8 cellular contexts compared by ENCODE assay signal in the genomic region with DNA sequence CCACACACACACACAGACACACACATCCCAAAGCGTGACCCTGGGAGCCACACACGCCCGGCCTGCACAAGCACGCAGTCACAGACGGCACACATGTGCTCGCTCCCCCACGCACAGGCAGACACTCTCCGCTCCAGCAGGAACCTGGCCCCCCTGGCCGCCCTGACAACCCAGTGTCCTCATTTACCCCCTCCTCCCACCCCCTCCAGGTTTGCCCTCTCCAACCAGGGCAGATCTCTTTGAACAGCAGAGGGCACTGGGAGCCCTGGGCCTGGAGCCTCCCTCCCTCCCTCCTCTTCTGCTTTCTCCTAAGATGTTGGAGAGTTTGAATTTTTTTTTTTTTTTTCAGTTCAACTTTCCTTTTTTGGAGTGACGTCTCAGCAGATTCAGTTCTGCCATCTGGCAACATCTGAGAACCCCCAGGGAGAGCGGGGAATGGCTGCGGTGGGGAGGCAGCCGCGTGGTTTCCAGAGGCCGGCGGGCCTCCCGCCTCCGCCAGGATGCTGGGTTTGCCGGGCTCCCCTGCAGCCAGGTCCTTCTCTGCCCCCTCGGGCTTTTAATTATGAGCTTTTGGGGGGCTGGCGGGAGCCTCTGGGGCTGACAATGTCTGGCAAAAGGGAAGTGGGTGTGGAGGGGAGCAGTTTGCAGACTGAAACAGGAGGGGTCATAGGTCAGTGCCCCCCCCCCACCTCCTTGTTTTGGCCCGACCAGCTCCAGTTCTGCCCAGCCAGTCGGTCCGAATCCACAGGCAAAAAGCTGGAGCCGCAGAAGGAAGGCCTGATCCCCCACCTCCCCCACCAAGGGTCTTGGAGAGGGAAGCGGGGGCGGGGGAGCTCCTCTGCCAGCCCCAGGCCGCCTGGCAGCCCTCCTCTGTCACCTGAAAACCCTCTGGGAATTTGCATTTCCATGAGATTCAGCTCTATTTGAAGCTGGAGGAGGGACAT. TPM values are rescaled to one million over a fixed set of nuclear protein-coding genes. Genes with fewer than 3 reads are reported as not detected.
DNase-seq lines count a peak whose midpoint lies in the region; TF ChIP-seq lines count a peak whose summit lies in the region.

No MANE protein-coding gene starts in this region.

- DNase-seq in activated CD4-positive, alpha-beta memory T cell treated with anti-CD3 and anti-CD28 coated beads for 36 hours, result peak; percentile 41
- DNase-seq in activated CD4-positive, alpha-beta memory T cell treated with anti-CD3 and anti-CD28 coated beads, Interleukin-2, amount 10 ng/mL, durations not matched to agents 7 days and 5 days, result no peak
- peak; percentile 40 for DNase-seq in HT1080 (ENCODE audit: low read depth)
- peak; percentile 89 for DNase-seq in SJCRH30
- peak; percentile 78 for DNase-seq in ecto neural progenitor cell (ENCODE audit: low spot score)
- DNase-seq in lower leg skin (ENCODE audit: low spot score in 2 of 2), result peak; percentile 69 to 93
- peak; percentile 44 for DNase-seq in stomach
- DNase-seq in effector CD8-positive, alpha-beta T cell (lab: John Stamatoyannopoulos, UW), result no peak

- H3K9me3 ChIP-seq in SJCRH30 (replicated peaks), result no peaks in the 10 kb centered on the region
- no peaks in the 10 kb centered on the region for H3K9me3 ChIP-seq in stomach

- no peaks in the 10 kb centered on the region for H3K27me3 Mint-ChIP-seq in activated CD4-positive, alpha-beta memory T cell treated with anti-CD3 and anti-CD28 coated beads for 36 hours
- H3K27me3 Mint-ChIP-seq in activated CD4-positive, alpha-beta memory T cell treated with anti-CD3 and anti-CD28 coated beads, Interleukin-2, amount 10 ng/mL, durations not matched to agents 7 days and 5 days, result peaks cover 2% of the 10 kb centered on the region

- TF ChIP-seq POLR2A in lower leg skin (IDR thresholded peaks at IDR 0.05) (no peak), stomach (IDR thresholded peaks at IDR 0.05) (no peak)

- peaks cover 22% of the 10 kb centered on the region for H3K4me1 Mint-ChIP-seq in activated CD4-positive, alpha-beta memory T cell treated with anti-CD3 and anti-CD28 coated beads for 36 hours (ENCODE audit: low read depth)
- H3K4me1 Mint-ChIP-seq in activated CD4-positive, alpha-beta memory T cell treated with anti-CD3 and anti-CD28 coated beads, Interleukin-2, amount 10 ng/mL, durations not matched to agents 7 days and 5 days, result peaks cover 12% of the 10 kb centered on the region

- POLR2A ChIA-PET in activated CD4-positive, alpha-beta memory T cell treated with anti-CD3 and anti-CD28 coated beads for 36 hours (lab: Charles Lee), result interaction anchor here (0.7 kb wide), 1 partner anchor 75 kb away, joined by 3 read pairs; no protein-coding TSS in a partner anchor
- POLR2A ChIA-PET in activated CD4-positive, alpha-beta memory T cell treated with anti-CD3 and anti-CD28 coated beads, Interleukin-2, amount 10 ng/mL, durations not matched to agents 7 days and 5 days (lab: Charles Lee), result no interaction called here

- no peak overlapping the region for H3K4me3 Mint-ChIP-seq in activated CD4-positive, alpha-beta memory T cell treated with anti-CD3 and anti-CD28 coated beads for 36 hours
- H3K4me3 Mint-ChIP-seq in activated CD4-positive, alpha-beta memory T cell treated with anti-CD3 and anti-CD28 coated beads, Interleukin-2, amount 10 ng/mL, durations not matched to agents 7 days and 5 days, result no peak overlapping the region

- no peaks in the 10 kb centered on the region for H3K9me3 Mint-ChIP-seq in activated CD4-positive, alpha-beta memory T cell treated with anti-CD3 and anti-CD28 coated beads for 36 hours
- no peaks in the 10 kb centered on the region for H3K9me3 Mint-ChIP-seq in activated CD4-positive, alpha-beta memory T cell treated with anti-CD3 and anti-CD28 coated beads, Interleukin-2, amount 10 ng/mL, durations not matched to agents 7 days and 5 days

- no peaks in the 10 kb centered on the region for H3K36me3 Mint-ChIP-seq in activated CD4-positive, alpha-beta memory T cell treated with anti-CD3 and anti-CD28 coated beads for 36 hours
- H3K36me3 Mint-ChIP-seq in activated CD4-positive, alpha-beta memory T cell treated with anti-CD3 and anti-CD28 coated beads, Interleukin-2, amount 10 ng/mL, durations not matched to agents 7 days and 5 days (ENCODE audit: low read depth), result no peaks in the 10 kb centered on the region

- H3K4me1 ChIP-seq in SJCRH30, result peaks cover 7% of the 10 kb centered on the region; the same call in 1 of the 2 replicates
- H3K4me1 ChIP-seq in stomach, result peaks cover 40 to 58% (median 50%) of the 10 kb centered on the region in 4 donors

- H3K27me3 ChIP-seq in SJCRH30 (no peaks in the 10 kb centered on the region), stomach (no peaks in the 10 kb centered on the region)

- WGBS in lower leg skin, 2 donors, result 11 to 22% methylated on average over 21 to 26 of the region's 28 CpGs
- 25 to 48% (median 41%) methylated on average over 19 to 28 of the region's 28 CpGs for whole genome bisulfite sequencing in stomach, 5 donors

- peak overlapping the region; percentile 84 for H3K4me3 ChIP-seq in SJCRH30
- H3K4me3 ChIP-seq in lower leg skin (ENCODE audit: low read depth, poor library complexity, severe bottlenecking), result no peak overlapping the region
- H3K4me3 ChIP-seq in stomach, result peak overlapping the region in 2 of 4 donors; percentile 36 to 92

- H3K36me3 ChIP-seq in SJCRH30, result peaks cover 2% of the 10 kb centered on the region
- no peaks in the 10 kb centered on the region for H3K36me3 ChIP-seq in stomach

- CTCF ChIA-PET in activated CD4-positive, alpha-beta memory T cell treated with anti-CD3 and anti-CD28 coated beads for 36 hours (lab: Charles Lee), result interaction anchor here (0.7 to 1.1 kb wide), 3 partner anchors 75 to 220 kb away, joined by 3 to 5 read pairs (median 3); no protein-coding TSS in a partner anchor
- CTCF ChIA-PET in activated CD4-positive, alpha-beta memory T cell treated with anti-CD3 and anti-CD28 coated beads, Interleukin-2, amount 10 ng/mL, durations not matched to agents 7 days and 5 days (lab: Charles Lee), result no interaction called here

- no peak overlapping the region for H3K27ac Mint-ChIP-seq in activated CD4-positive, alpha-beta memory T cell treated with anti-CD3 and anti-CD28 coated beads for 36 hours
- H3K27ac Mint-ChIP-seq in activated CD4-positive, alpha-beta memory T cell treated with anti-CD3 and anti-CD28 coated beads, Interleukin-2, amount 10 ng/mL, durations not matched to agents 7 days and 5 days, result no peak overlapping the region

- peak overlapping the region; percentile 88 for H3K27ac ChIP-seq in SJCRH30
- peak overlapping the region; percentile 72 to 99 (median 86) for H3K27ac ChIP-seq in stomach

- no peak for TF ChIP-seq EP300 in stomach (IDR thresholded peaks at IDR 0.05)

- no peak for TF ChIP-seq CTCF in lower leg skin (IDR thresholded peaks at IDR 0.05)
- TF ChIP-seq CTCF in stomach (IDR thresholded peaks at IDR 0.05), result peak in 4 of 7 experiments; percentile 15 to 48 (median 29)

- intact Hi-C loops in activated CD4-positive, alpha-beta memory T cell treated with anti-CD3 and anti-CD28 coated beads for 36 hours (cut with micrococcal nuclease), result loop anchor here (1.0 to 10.0 kb wide), 5 partner anchors 69 to 346 kb away; partner anchors contain the start of gene UBC
- intact Hi-C loops in lower leg skin (cut with DNase I; ENCODE audit: low total_unique reads) (loop anchor here (10.0 kb wide), 2 partner anchors 54 to 196 kb away; no protein-coding TSS in a partner anchor), stomach (cut with DNase I; ENCODE audit: low total_unique reads) (loop anchor here (10.0 kb wide), 1 partner anchor 64 kb away; no protein-coding TSS in a partner anchor)

RNA-seq across cellular contexts. Expression of gene NCOR2, which starts 1.3 kb away (rescaled TPM):
- 10 to 100 TPM; 86.1 to 86.9 TPM for total RNA-seq in activated CD4-positive, alpha-beta memory T cell treated with anti-CD3 and anti-CD28 coated beads for 36 hours
- total RNA-seq in activated CD4-positive, alpha-beta memory T cell treated with anti-CD3 and anti-CD28 coated beads, Interleukin-2, amount 10 ng/mL, durations not matched to agents 7 days and 5 days, result 10 to 100 TPM; 88.9 to 90.8 TPM
- total RNA-seq in HT1080 (2014; rRNA removed; shearing (Covaris generic)), result 28.1 and 57.4 TPM in 2 replicates
- polyA plus RNA-seq in HT1080 (2015; cell fraction: cytosol; rRNA removed), result 118 and 143 TPM in 2 replicates
- 195 and 219 TPM in 2 replicates for polyA plus RNA-seq in HT1080 (2015; cell fraction: nucleus; rRNA removed)
- total RNA-seq in SJCRH30 (2014; rRNA removed; shearing (Covaris generic)), result 48.5 and 52.2 TPM in 2 replicates
- total RNA-seq in lower leg skin (100 to 1,000 TPM in 3 of 4 donors, 10 to 100 TPM in 1; 92.1 to 262 (median 137) TPM), stomach (100 to 1,000 TPM in 4 of 5 donors, 10 to 100 TPM in 1; 61.7 to 292 (median 116) TPM)
- 10 to 100 TPM; 27.2 to 49.6 (median 37.7) TPM for polyA plus RNA-seq in stomach

Comparison
In these comparisons a context has a peak if more than half of its experiments do, and no peak if none do; other contexts are left out.
1. DNase-seq: peak in activated CD4-positive, alpha-beta memory T cell treated with anti-CD3 and anti-CD28 coated beads for 36 hours (single experiment), HT1080 (single experiment), SJCRH30 (2 of 2), ecto neural progenitor cell (single experiment), lower leg skin (2 of 2) and stomach (single experiment); none in activated CD4-positive, alpha-beta memory T cell treated with anti-CD3 and anti-CD28 coated beads, Interleukin-2, amount 10 ng/mL, durations not matched to agents 7 days and 5 days (single experiment) and effector CD8-positive, alpha-beta T cell (single experiment).
2. CTCF ChIP-seq: peak in stomach (4 of 7); none in lower leg skin (0 of 3).